In genomic region chr2:10311736-10312135, GRCh38 we compare ENCODE assay signal across 28 cellular contexts.
"Had no signal": no experiment of that assay in that cellular context is flagged by ENCODE, and none has a peak within 500 bp of the region (broad histone marks: within the 10 kb centered on the region; RNA-seq: fewer than 3 reads in every experiment).

No MANE protein-coding gene starts in this region.

- ATAC-seq: activated CD4-positive, CD25-positive, alpha-beta regulatory T cell treated with anti-CD3 and anti-CD28 coated beads, Interleukin-2, amount 50 U/mL, for 24 hours; activated CD8-positive, alpha-beta T cell treated with anti-CD3 and anti-CD28 coated beads for 36 hours; activated naive CD8-positive, alpha-beta T cell treated with anti-CD3 and anti-CD28 coated beads, Interleukin-2, amount 50 U/mL, for 24 hours; effector memory CD8-positive, alpha-beta T cell; gastroesophageal sphincter; T-helper 17 cell had no signal

- H3K9me3 ChIP-seq: ascending aorta, breast epithelium, esophagus squamous epithelium, gastroesophageal sphincter had no signal

- H3K4me1 ChIP-seq: ascending aorta, breast epithelium had no signal

- H3K36me3 ChIP-seq: ascending aorta, breast epithelium, esophagus squamous epithelium, gastroesophageal sphincter, WERI-Rb-1 had no signal

- DNase-seq: activated B cell treated with CpG ODN at 0.5 μM for 24 hours; activated CD4-positive, alpha-beta T cell treated with anti-CD3 and anti-CD28 coated beads for 48 hours; activated CD4-positive, alpha-beta T cell treated with anti-CD3 and anti-CD28 coated beads, Interleukin-2, amount 50 U/mL, for 1 hour; activated CD4-positive, alpha-beta T cell treated with anti-CD3 and anti-CD28 coated beads, Interleukin-2, amount 50 U/mL, for 48 hours; activated CD8-positive, alpha-beta memory T cell treated with anti-CD3 and anti-CD28 coated beads for 24 hours; activated CD8-positive, alpha-beta T cell treated with anti-CD3 and anti-CD28 coated beads for 36 hours; activated effector memory CD4-positive, alpha-beta T cell treated with anti-CD3 and anti-CD28 coated beads, Interleukin-2, amount 50 U/mL, for 16 hours; activated naive CD4-positive, alpha-beta T cell treated with anti-CD3 and anti-CD28 coated beads for 36 hours; activated naive CD8-positive, alpha-beta T cell treated with anti-CD3 and anti-CD28 coated beads for 36 hours; activated naive CD8-positive, alpha-beta T cell treated with anti-CD3 and anti-CD28 coated beads, Interleukin-2, amount 50 U/mL, for 24 hours; activated T-cell treated with anti-CD3 and anti-CD28 coated beads, Interleukin-2, amount 50 U/mL, for 1 hour; activated T-cell treated with anti-CD3 and anti-CD28 coated beads, Interleukin-2, amount 50 U/mL, for 48 hours; effector CD4-positive, alpha-beta T cell; effector memory CD8-positive, alpha-beta T cell; esophagus squamous epithelium; foreskin melanocyte; hippocampal formation; T-helper 17 cell; T1000; WERI-Rb-1 had no signal

- FAIRE-seq: endometrium, endothelial cell of umbilical vein had no signal

- H3K27me3 ChIP-seq: ascending aorta, breast epithelium, esophagus squamous epithelium, gastroesophageal sphincter had no signal

- H3K4me3 ChIP-seq: ascending aorta, breast epithelium, coronary artery, esophagus squamous epithelium, gastroesophageal sphincter had no signal

- H3K27ac ChIP-seq: ascending aorta, breast epithelium, coronary artery, epithelial cell of prostate, esophagus squamous epithelium, gastroesophageal sphincter, WERI-Rb-1 had no signal
